Comparison of ENCODE assay signal across 10 cellular contexts in genomic region chr1:173191011-173191410, GRCh38. TPM values are rescaled to one million over a fixed set of nuclear protein-coding genes. Genes with fewer than 3 reads are reported as not detected.
DNase-seq lines count a peak whose midpoint lies in the region; ATAC-seq, FAIRE-seq and TF ChIP-seq lines count a peak whose summit lies in the region.
"Had no signal": no experiment of that assay in that cellular context is flagged by ENCODE, and none has a peak within 500 bp of the region (broad histone marks: within the 10 kb centered on the region; RNA-seq: fewer than 3 reads in every experiment).

No MANE protein-coding gene starts in this region.

- DNase-seq in RCC 7860 (ENCODE audit: low spot score): peak; percentile 35
- no peak for DNase-seq in esophagus muscularis mucosa (ENCODE audit: extremely low spot score)
- no peak for DNase-seq in osteocyte (ENCODE audit: extremely low spot score, unreplicated experiment)
- no peak for DNase-seq in COLO829 (ENCODE audit: low spot score)
- DNase-seq: effector memory CD8-positive, alpha-beta T cell had no signal

- H3K36me3 Mint-ChIP-seq in osteocyte (ENCODE audit: unreplicated experiment): peaks cover 6% of the 10 kb centered on the region

- TF ChIP-seq CTCF in esophagus muscularis mucosa (IDR thresholded peaks at IDR 0.05) (no peak), osteocyte (IDR thresholded peaks at IDR 0.05) (no peak)

- no peak for ATAC-seq in GM21526 (IDR thresholded peaks at IDR 0.05; ENCODE audit: low FRiP score, unreplicated experiment)
- ATAC-seq in GM21723 (IDR thresholded peaks at IDR 0.05; ENCODE audit: unreplicated experiment): no peak
- ATAC-seq in HG03196 (IDR thresholded peaks at IDR 0.05; ENCODE audit: unreplicated experiment): no peak
- ATAC-seq: effector memory CD8-positive, alpha-beta T cell had no signal

- H3K9me3 ChIP-seq in esophagus muscularis mucosa: no peaks in the 10 kb centered on the region

- intact Hi-C loops in esophagus muscularis mucosa (cut with DNase I): no loop called here

- H3K4me3 ChIP-seq in ACC112 (ENCODE audit: low read depth, low read length): no peak overlapping the region
- no peak overlapping the region for H3K4me3 ChIP-seq in esophagus muscularis mucosa

- no peaks in the 10 kb centered on the region for H3K36me3 ChIP-seq in ACC112 (ENCODE audit: insufficient read depth, low read length)
- H3K36me3 ChIP-seq in esophagus muscularis mucosa: no peaks in the 10 kb centered on the region

- H3K4me1 ChIP-seq in ACC112 (ENCODE audit: control insufficient read depth, insufficient read depth, low read length, unreplicated experiment) (peaks cover 41% of the 10 kb centered on the region), esophagus muscularis mucosa (peaks cover 15 to 31% (median 24%) of the 10 kb centered on the region in 4 donors)

- H3K27ac ChIP-seq in ACC112 (ENCODE audit: low read depth, low read length) (peak overlapping the region; percentile 92), esophagus muscularis mucosa (replicated peaks in 1 of 4) (peak overlapping the region; percentile 69 to 79 (median 78))
- H3K27ac ChIP-seq: HL-60 had no signal

- H3K27ac Mint-ChIP-seq in osteocyte (ENCODE audit: unreplicated experiment): peak overlapping the region; percentile 96
- H3K27ac Mint-ChIP-seq: effector memory CD8-positive, alpha-beta T cell had no signal

- TF ChIP-seq POLR2A in esophagus muscularis mucosa (IDR thresholded peaks at IDR 0.05; ENCODE audit: low read depth): no peak

- no peak overlapping the region for H3K4me3 Mint-ChIP-seq in osteocyte (ENCODE audit: unreplicated experiment)
- H3K4me3 Mint-ChIP-seq: effector memory CD8-positive, alpha-beta T cell had no signal

- WGBS in esophagus muscularis mucosa: 39% methylated on average over 2 of the region's 2 CpGs

- H3K9me3 Mint-ChIP-seq in osteocyte (ENCODE audit: unreplicated experiment): no peaks in the 10 kb centered on the region
- H3K9me3 Mint-ChIP-seq: effector memory CD8-positive, alpha-beta T cell had no signal

- TF ChIP-seq EP300 in esophagus muscularis mucosa (IDR thresholded peaks at IDR 0.05): no peak

- H2AFZ ChIP-seq in ACC112 (ENCODE audit: low read length, unreplicated experiment): no peak overlapping the region

- H3K79me2 ChIP-seq in ACC112 (ENCODE audit: control insufficient read depth, insufficient read depth, low read length, unreplicated experiment): no peaks in the 10 kb centered on the region

- FAIRE-seq in RCC 7860 (lab: Jason Lieb, UNC): no peak

- H3K27me3 ChIP-seq in ACC112 (ENCODE audit: insufficient read depth, low read length) (no peaks in the 10 kb centered on the region), esophagus muscularis mucosa (no peaks in the 10 kb centered on the region)

- H3K27me3 Mint-ChIP-seq in osteocyte (ENCODE audit: unreplicated experiment): no peaks in the 10 kb centered on the region
- H3K27me3 Mint-ChIP-seq: effector memory CD8-positive, alpha-beta T cell had no signal

- H3K4me1 Mint-ChIP-seq in osteocyte (ENCODE audit: unreplicated experiment): peaks cover 39% of the 10 kb centered on the region

RNA-seq across cellular contexts. Expression of gene TNFSF4, which starts 16.1 kb away (rescaled TPM):
- total RNA-seq in esophagus muscularis mucosa (1 to 10 TPM; 2.3 to 3.8 (median 3.3) TPM), osteocyte (0.35 and 0.57 TPM in 2 replicates)
